ENCODE assay signal across 21 cellular contexts in the genomic region with DNA sequence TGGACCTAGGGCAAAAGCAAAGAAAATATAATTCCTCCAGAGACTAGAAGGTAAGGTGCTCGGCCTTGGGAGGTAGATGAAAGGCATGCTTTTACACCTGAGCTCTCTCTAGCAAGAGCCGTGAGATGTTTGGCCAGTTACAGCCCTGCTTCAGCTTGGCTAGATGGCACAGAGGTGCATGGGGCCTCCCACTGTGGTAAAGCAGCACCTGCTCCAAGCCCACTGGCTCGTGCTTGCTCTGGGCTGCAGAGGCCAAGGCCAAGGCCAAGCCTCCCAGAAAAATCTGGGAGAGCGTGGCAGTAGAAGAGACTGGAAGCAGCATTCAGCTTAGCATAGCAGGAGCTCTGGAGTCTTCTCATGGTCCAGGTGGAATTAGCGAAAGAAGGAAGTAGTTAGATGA. TPM values are rescaled to one million over a fixed set of nuclear protein-coding genes. Genes with fewer than 3 reads are reported as not detected.
DNase-seq lines count a peak whose midpoint lies in the region; ATAC-seq, FAIRE-seq and TF ChIP-seq lines count a peak whose summit lies in the region.
"Had no signal": no experiment of that assay in that cellular context is flagged by ENCODE, and none has a peak within 500 bp of the region (broad histone marks: within the 10 kb centered on the region; RNA-seq: fewer than 3 reads in every experiment).

No MANE protein-coding gene starts in this region.

- H3K27me3 ChIP-seq in heart right ventricle: peaks cover 0 to 4% (median 0%) of the 10 kb centered on the region in 7 donors
- H3K27me3 ChIP-seq in pancreas: no peaks in the 10 kb centered on the region
- H3K27me3 ChIP-seq: Peyer's patch had no signal

- DNase-seq in heart right ventricle (no peak), left ventricle myocardium superior (no peak), pancreas (peak in 3 of 6 donors; percentile 43 to 57 (median 56)), NCI-H1092 (lab: John Stamatoyannopoulos, UW) (no peak), mucosa of gallbladder (ENCODE audit: low spot score) (no peak)
- DNase-seq: BE2C; CD4-positive, CD25-positive, alpha-beta regulatory T cell; DND-41; H7; Kasumi-1; NCI-H1417; NCI-H2227 treated with DMSO at 0.1 percent for 48 hours; NCI-H774; Peyer's patch; SW 1271 had no signal

- H3K36me3 ChIP-seq in heart right ventricle: peaks cover 0 to 5% (median 0%) of the 10 kb centered on the region in 9 donors
- H3K36me3 ChIP-seq in pancreas: no peaks in the 10 kb centered on the region
- H3K36me3 ChIP-seq: BE2C, Peyer's patch had no signal

- WGBS in heart right ventricle, 2 donors: 76% methylated on average over 5 of the region's 5 CpGs
- 28 to 38% methylated on average over 5 of the region's 5 CpGs for WGBS in pancreas, 2 donors

- ATAC-seq in heart right ventricle (peak in 3 of 8 donors; percentile 13 to 32 (median 24)), left ventricle myocardium superior (no peak), pancreas (peak; percentile 34 to 76 (median 56)), GM21786 (IDR thresholded peaks at IDR 0.05; ENCODE audit: unreplicated experiment) (no peak)
- ATAC-seq: GM12878 had no signal

- no peak overlapping the region for H3K4me3 ChIP-seq in heart right ventricle
- H3K4me3 ChIP-seq in pancreas: no peak overlapping the region
- H3K4me3 ChIP-seq: GM12878, Peyer's patch had no signal

- TF ChIP-seq CTCF in heart right ventricle (IDR thresholded peaks at IDR 0.05) (no peak), VCaP (conservative IDR thresholded peaks at IDR 0.05) (no peak), pancreas (IDR thresholded peaks at IDR 0.05) (no peak)

- H3K9me3 ChIP-seq in heart right ventricle (no peaks in the 10 kb centered on the region), pancreas (no peaks in the 10 kb centered on the region)
- H3K9me3 ChIP-seq: BE2C, Peyer's patch had no signal

- FAIRE-seq in pancreas (lab: Jason Lieb, UNC): no peak
- FAIRE-seq: GM12878 had no signal

- H3K27ac ChIP-seq in heart right ventricle (peak overlapping the region in 7 of 10 donors; percentile 1 to 67 (median 47)), VCaP (peak overlapping the region; percentile 82), pancreas (peak overlapping the region in 3 of 4 donors; percentile 8 to 57 (median 43))
- H3K27ac ChIP-seq: Peyer's patch had no signal

- peaks cover 0 to 15% (median 8%) of the 10 kb centered on the region in 9 donors for H3K4me1 ChIP-seq in heart right ventricle
- H3K4me1 ChIP-seq in pancreas: peaks cover 11 to 24% (median 19%) of the 10 kb centered on the region in 3 donors
- H3K4me1 ChIP-seq: BE2C, Peyer's patch had no signal

- intact Hi-C loops in heart right ventricle (cut with DNase I) (loop anchor here in 6 of 10 donors (10.0 kb wide), 4 partner anchors 165 to 635 kb away; no protein-coding TSS in a partner anchor), left ventricle myocardium superior (cut with micrococcal nuclease) (no loop called here), pancreas (cut with DNase I) (loop anchor here in 2 of 3 donors (5.0 to 10.0 kb wide), 2 partner anchors 123 to 125 kb away; partner anchors contain the start of gene TLL2 (in 2 of the 2))

RNA-seq across cellular contexts. Expression of gene OPALIN, which starts 31.0 kb away (rescaled TPM):
- total RNA-seq in heart right ventricle (not detected), left ventricle myocardium superior (not detected), pancreas (not detected), mucosa of gallbladder (not detected)
- polyA plus RNA-seq in heart right ventricle (not detected), pancreas (not detected)
- total RNA-seq: A673; CD4-positive, CD25-positive, alpha-beta regulatory T cell; GM12878; H7; MCF 10A; OCI-LY7; Peyer's patch had no signal
- polyA plus RNA-seq: CD4-positive, CD25-positive, alpha-beta regulatory T cell; GM12878 had no signal

Comparison
In these comparisons a context has a peak if more than half of its experiments do, and no peak if none do; other contexts are left out.
1. ATAC-seq: peak in pancreas (4 of 4); none in left ventricle myocardium superior (single experiment) and GM21786 (single experiment).
2. Peak in every context shown above with its lines, with median percentiles within 50 percentile points of each other: H3K27ac ChIP-seq.